Comparison of ENCODE assay signal across 8 cellular contexts in genomic region chr4:38132140-38132673, GRCh38.
DNase-seq lines count a peak whose midpoint lies in the region; ATAC-seq and TF ChIP-seq lines count a peak whose summit lies in the region.

No MANE protein-coding gene starts in this region.

- no peak overlapping the region for H3K23ac ChIP-seq in neuronal stem cell (ENCODE audit: low read depth, low read length, poor library complexity)

- no peaks in the 10 kb centered on the region for H3K79me1 ChIP-seq in neuronal stem cell (ENCODE audit: low read depth, low read length)

- ATAC-seq in GM19455 (IDR thresholded peaks at IDR 0.05; ENCODE audit: unreplicated experiment): peak; percentile 80
- peak; percentile 57 for ATAC-seq in HG03565 (IDR thresholded peaks at IDR 0.05; ENCODE audit: unreplicated experiment)
- ATAC-seq in esophagus mucosa: peak; percentile 14

- no peak overlapping the region for H3K14ac ChIP-seq in neuronal stem cell (ENCODE audit: low read length)

- peak overlapping the region; percentile 31 for H2AFZ ChIP-seq in neuronal stem cell (ENCODE audit: low read length)

- intact Hi-C loops in stomach (cut with DNase I; ENCODE audit: low total_unique reads): no loop called here

- H3K9me3 ChIP-seq in neuronal stem cell (replicated peaks in 1 of 2; ENCODE audit: control insufficient read depth in 2 of 2, insufficient read depth in 1 of 2, low read depth in 1 of 2, low read length in 2 of 2) (no peaks in the 10 kb centered on the region), stomach (no peaks in the 10 kb centered on the region)

- H2AK5ac ChIP-seq in neuronal stem cell (ENCODE audit: low read depth, low read length): no peak overlapping the region

- no peak overlapping the region for H4K8ac ChIP-seq in neuronal stem cell (ENCODE audit: low read depth, low read length)

- H3K27me3 ChIP-seq in neuronal stem cell (ENCODE audit: control insufficient read depth in 3 of 3, insufficient read depth in 3 of 3, low read depth in 1 of 3, low read length in 3 of 3): no peaks in the 10 kb centered on the region
- no peaks in the 10 kb centered on the region for H3K27me3 ChIP-seq in stomach

- in situ Hi-C loops in G401 (cut with HindIII; ENCODE audit: low sequenced_read_pairs): no loop called here

- no peak overlapping the region for H2BK12ac ChIP-seq in neuronal stem cell (ENCODE audit: low read length)

- TF ChIP-seq CTCF in AG09309 (IDR thresholded peaks at IDR 0.05; ENCODE audit: control insufficient read depth, insufficient read depth, low read depth, low read length, missing control alignments) (no peak), stomach (IDR thresholded peaks at IDR 0.05) (no peak)

- peaks cover 2 to 38% of the 10 kb centered on the region in 2 donors for H3K36me3 ChIP-seq in neuronal stem cell (replicated peaks in 1 of 2; ENCODE audit: control insufficient read depth in 2 of 2, insufficient read depth in 2 of 2, low read length in 2 of 2)
- peaks cover 7 to 39% (median 28%) of the 10 kb centered on the region in 4 donors for H3K36me3 ChIP-seq in stomach

- no peak overlapping the region for H3K9ac ChIP-seq in neuronal stem cell (ENCODE audit: low read depth, low read length, poor library complexity)

- H3K4me1 ChIP-seq in neuronal stem cell (ENCODE audit: control insufficient read depth in 2 of 2, insufficient read depth in 1 of 2, low read depth in 1 of 2, low read length in 2 of 2) (peaks cover 23 to 30% of the 10 kb centered on the region in 2 donors), stomach (peaks cover 24 to 60% (median 48%) of the 10 kb centered on the region in 4 donors)

- WGBS in neuronal stem cell (ENCODE audit: extremely low coverage in 2 of 2, insufficient read length in 2 of 2, insufficient replicate concordance in 1 of 2), 2 donors: no CpG with 5 or more reads among the region's 8 CpGs
- WGBS in stomach, 5 donors: 12 to 19% (median 14%) methylated on average over 8 of the region's 8 CpGs

- H3K27ac ChIP-seq in neuronal stem cell (replicated peaks; ENCODE audit: low read length) (peak overlapping the region; percentile 38), stomach (peak overlapping the region; percentile 58 to 83 (median 79))

- no peak for TF ChIP-seq POLR2A in stomach (IDR thresholded peaks at IDR 0.05)

- no peak overlapping the region for H2BK15ac ChIP-seq in neuronal stem cell (ENCODE audit: low read length)

- H2BK5ac ChIP-seq in neuronal stem cell (ENCODE audit: low read length): no peak overlapping the region

- H3K4me3 ChIP-seq in AG09309 (ENCODE audit: control insufficient read depth, low read depth, low read length) (no peak overlapping the region), neuronal stem cell (ENCODE audit: low read length in 2 of 2) (no peak overlapping the region), stomach (no peak overlapping the region)

- H3K4ac ChIP-seq in neuronal stem cell (ENCODE audit: low read length): no peak overlapping the region

- H3K18ac ChIP-seq in neuronal stem cell (ENCODE audit: low read length): no peak overlapping the region

- no peak overlapping the region for H4K91ac ChIP-seq in neuronal stem cell (ENCODE audit: low read depth, low read length, poor library complexity)

- no peak overlapping the region for H2BK120ac ChIP-seq in neuronal stem cell (ENCODE audit: low read depth, low read length)

- TF ChIP-seq EP300 in stomach (IDR thresholded peaks at IDR 0.05): no peak

- H3K4me2 ChIP-seq in neuronal stem cell (ENCODE audit: insufficient read depth, low read length, poor library complexity, severe bottlenecking): no peak overlapping the region

- DNase-seq in AG09309 (ENCODE audit: low read depth): peak; percentile 94
- DNase-seq in activated CD8-positive, alpha-beta memory T cell treated with anti-CD3 and anti-CD28 coated beads, Interleukin-2, amount 50 U/mL, for 24 hours (ENCODE audit: extremely low read depth): peak; percentile 49
- no peak for DNase-seq in neuronal stem cell (ENCODE audit: low spot score)
- DNase-seq in stomach: no peak
- DNase-seq in G401 (ENCODE audit: low spot score): no peak

Comparison
In these comparisons a context has a peak if more than half of its experiments do, and no peak if none do; other contexts are left out.
1. DNase-seq: peak in AG09309 (single experiment) and activated CD8-positive, alpha-beta memory T cell treated with anti-CD3 and anti-CD28 coated beads, Interleukin-2, amount 50 U/mL, for 24 hours (single experiment); none in neuronal stem cell (single experiment), stomach (single experiment) and G401 (single experiment).
2. ATAC-seq: peak in every context shown above with its lines; median percentile 80 in GM19455; 57 in HG03565; 14 in esophagus mucosa.